In genomic region chr10:101695404-101695732, GRCh38 we compare ENCODE assay signal across 8 cellular contexts. TPM values are rescaled to one million over a fixed set of nuclear protein-coding genes. Genes with fewer than 3 reads are reported as not detected.
A peak's percentile ranks its signal among the peaks of the same experiment; 100 is the strongest.
DNase-seq lines count a peak whose midpoint lies in the region; ATAC-seq and TF ChIP-seq lines count a peak whose summit lies in the region.

No MANE protein-coding gene starts in this region.

- POLR2A ChIA-PET in BJ (lab: Charles Lee) (no interaction called here), MCF 10A (lab: Yijun Ruan, JAX) (interaction anchor here (0.7 to 3.6 kb wide), 8 partner anchors 10 to 1110 kb away, joined by 3 to 19 read pairs (median 4); partner anchors contain the start of genes DPCD and POLL)

- H3K4me1 Mint-ChIP-seq in MCF 10A (ENCODE audit: insufficient read depth, unreplicated experiment) = peaks cover 23% of the 10 kb centered on the region

- no peaks in the 10 kb centered on the region for H3K36me3 ChIP-seq in BJ (ENCODE audit: control insufficient read depth, insufficient read depth, low read length)

- intact Hi-C loops in MCF 10A (cut with micrococcal nuclease) = no loop called here

- in situ Hi-C loops in KBM-7 (cut with MboI; ENCODE audit: low pct_unique_long_range_greater_than_20kb, low sequenced_read_pairs) = no loop called here

- CTCF ChIA-PET in BJ (lab: Yijun Ruan, JAX) = interaction anchor here (0.9 kb wide), 1 partner anchor 30 kb away, joined by 3 read pairs; no protein-coding TSS in a partner anchor
- CTCF ChIA-PET in MCF 10A (lab: Yijun Ruan, JAX) = interaction anchor here (0.6 to 0.7 kb wide), 2 partner anchors 73 to 580 kb away, joined by 3 read pairs; no protein-coding TSS in a partner anchor

- H3K27me3 ChIP-seq in BJ (ENCODE audit: control insufficient read depth, insufficient read depth, low read length) = no peaks in the 10 kb centered on the region

- H3K36me3 Mint-ChIP-seq in MCF 10A (ENCODE audit: insufficient read depth, unreplicated experiment) = peaks cover 22% of the 10 kb centered on the region

- H3K4me3 ChIP-seq in BJ (ENCODE audit: low read depth, low read length) = peak overlapping the region; percentile 94

- H3K4me3 Mint-ChIP-seq in MCF 10A (ENCODE audit: unreplicated experiment) = peak overlapping the region; percentile 93

- ATAC-seq in GM21825 (IDR thresholded peaks at IDR 0.05; ENCODE audit: unreplicated experiment) (no peak), HG03571 (IDR thresholded peaks at IDR 0.05; ENCODE audit: unreplicated experiment) (no peak)

- TF ChIP-seq CTCF in BJ (IDR thresholded peaks at IDR 0.05; ENCODE audit: insufficient read depth, low read depth, low read length) = no peak
- no peak for TF ChIP-seq CTCF in MCF 10A (IDR thresholded peaks at IDR 0.05; ENCODE audit: unreplicated experiment)

- no TSS peak for BruUV-seq in MCF 10A (replicated peaks; lab: Mats Ljungman, UMichigan)

- H3K9me3 Mint-ChIP-seq in MCF 10A (ENCODE audit: unreplicated experiment) = no peaks in the 10 kb centered on the region

- H3K27me3 Mint-ChIP-seq in MCF 10A (ENCODE audit: insufficient read depth, unreplicated experiment) = no peaks in the 10 kb centered on the region

- peak overlapping the region; percentile 99 for H3K27ac Mint-ChIP-seq in MCF 10A (ENCODE audit: low read depth, unreplicated experiment)

- DNase-seq in BJ (ENCODE audit: low read depth) (no peak), HT-29 (ENCODE audit: low spot score) (peak; percentile 16), MCF 10A (ENCODE audit: unreplicated experiment) (no peak), midbrain (lab: John Stamatoyannopoulos, UW) (peak; percentile 36), retina (no peak), KBM-7 (no peak)

RNA-seq across cellular contexts. Expression of gene FBXW4, which starts 0.4 kb away (rescaled TPM):
- polyA plus RNA-seq in BJ (2011; rRNA removed) = 28.9 and 31.2 TPM in 2 replicates
- polyA minus RNA-seq in BJ (2011; rRNA and poly(A)+ RNA removed) = 50.4 and 78.9 TPM in 2 replicates
- 19.1 and 30.3 TPM in 2 replicates for total RNA-seq in HT-29 (2014; rRNA removed; shearing (Covaris generic))
- 52.1 and 63.7 TPM in 2 replicates for total RNA-seq in MCF 10A (2022)

Comparison
In these comparisons a context has a peak if more than half of its experiments do, and no peak if none do; other contexts are left out.
1. DNase-seq: peak in HT-29 (single experiment) and midbrain (single experiment); none in BJ (single experiment), MCF 10A (single experiment), retina (single experiment) and KBM-7 (single experiment).